11 cellular contexts compared by ENCODE assay signal in the genomic region with DNA sequence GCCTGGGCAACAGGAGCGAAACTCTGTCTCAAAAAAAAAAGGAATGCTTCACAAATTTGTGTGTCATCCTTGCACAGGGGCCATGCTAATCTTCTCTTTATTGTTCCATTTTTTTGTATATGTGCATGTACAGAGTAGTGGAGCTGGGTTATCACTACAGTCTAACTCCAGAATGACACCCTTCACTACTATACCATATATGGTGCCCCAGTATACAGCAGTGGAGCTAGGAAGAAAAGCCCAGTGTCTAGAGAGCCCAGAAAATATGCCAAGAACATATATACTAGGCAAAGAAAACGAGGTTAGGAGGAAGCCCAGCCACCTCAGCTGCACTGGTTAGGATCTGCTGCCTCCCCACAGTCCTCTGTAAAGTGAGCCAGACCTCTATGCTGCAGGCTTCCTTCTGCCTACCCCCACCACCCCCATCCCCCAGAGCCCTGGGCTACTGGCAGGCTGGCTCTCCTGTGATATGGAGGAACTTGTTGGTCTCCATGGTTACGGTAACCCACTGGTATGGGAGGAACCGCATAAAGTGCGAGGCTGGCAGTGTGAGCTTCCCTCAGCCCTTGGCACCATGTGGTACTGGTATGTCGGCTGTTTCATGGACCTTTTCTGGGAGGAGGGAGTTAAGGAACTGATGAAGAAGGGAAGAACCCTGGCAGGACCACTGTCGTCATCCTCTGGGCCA. TPM values are rescaled to one million over a fixed set of nuclear protein-coding genes. Genes with fewer than 3 reads are reported as not detected.
DNase-seq lines count a peak whose midpoint lies in the region; ATAC-seq, FAIRE-seq and TF ChIP-seq lines count a peak whose summit lies in the region.
"Had no signal": no experiment of that assay in that cellular context is flagged by ENCODE, and none has a peak within 500 bp of the region (broad histone marks: within the 10 kb centered on the region; RNA-seq: fewer than 3 reads in every experiment).

No MANE protein-coding gene starts in this region.

- in situ Hi-C loops in HepG2 (cut with HindIII; ENCODE audit: extremely low pct_ligation_motif_present, low pct_unique_long_range_greater_than_20kb): no loop called here

- TF ChIP-seq POLR2A in right lobe of liver (IDR thresholded peaks at IDR 0.05) (no peak), HepG2 (IDR thresholded peaks at IDR 0.05; ENCODE audit: insufficient read depth in 1 of 2, low read depth in 2 of 2, low read length in 2 of 2) (no peak), esophagus muscularis mucosa (IDR thresholded peaks at IDR 0.05; ENCODE audit: low read depth) (no peak)

- no peak for FAIRE-seq in HepG2 (lab: Jason Lieb, UNC)

- peak; percentile 44 to 62 (median 56) for ATAC-seq in right lobe of liver
- no peak for ATAC-seq in HepG2
- peak; percentile 41 for ATAC-seq in activated CD8-positive, alpha-beta T cell treated with anti-CD3 and anti-CD28 coated beads for 36 hours

- CTCF ChIA-PET in HepG2 (lab: Yijun Ruan, JAX; ENCODE audit: low intra/inter-chr PET ratio, low total read pairs): no interaction called here
- CTCF ChIA-PET in activated CD8-positive, alpha-beta T cell treated with anti-CD3 and anti-CD28 coated beads for 36 hours (lab: Charles Lee): interaction anchor here (1.7 to 2.5 kb wide), 4 partner anchors 10 to 63 kb away, joined by 5 to 16 read pairs (median 10); a partner anchor contains a TSS

- 80% methylated on average over 6 of the region's 7 CpGs for WGBS in right lobe of liver (ENCODE audit: insufficient coverage, low coverage, low lambda C conversion rate, missing lambda C conversion rate)
- WGBS in HepG2 (ENCODE audit: low lambda C conversion rate): 97% methylated on average over 6 of the region's 7 CpGs
- WGBS in esophagus muscularis mucosa: 78% methylated on average over 7 of the region's 7 CpGs

- no peaks in the 10 kb centered on the region for H3K9me3 Mint-ChIP-seq in activated CD8-positive, alpha-beta T cell treated with anti-CD3 and anti-CD28 coated beads for 36 hours

- peaks cover 20% of the 10 kb centered on the region for H3K36me3 Mint-ChIP-seq in activated CD8-positive, alpha-beta T cell treated with anti-CD3 and anti-CD28 coated beads for 36 hours (ENCODE audit: low read depth)

- H3K4me3 Mint-ChIP-seq in activated CD8-positive, alpha-beta T cell treated with anti-CD3 and anti-CD28 coated beads for 36 hours: no peak overlapping the region

- H2AFZ ChIP-seq in HepG2 (ENCODE audit: low read length): no peak overlapping the region

- TF ChIP-seq CTCF in right lobe of liver (IDR thresholded peaks at IDR 0.05): no peak
- no peak for TF ChIP-seq CTCF in HepG2 (CRISPR knock-in tag; IDR thresholded peaks at IDR 0.05)
- TF ChIP-seq CTCF in activated CD8-positive, alpha-beta T cell treated with anti-CD3 and anti-CD28 coated beads for 36 hours (IDR thresholded peaks at IDR 0.05): no peak
- no peak for TF ChIP-seq CTCF in esophagus muscularis mucosa (IDR thresholded peaks at IDR 0.05)

- H3K27me3 ChIP-seq in right lobe of liver: no peaks in the 10 kb centered on the region
- no peaks in the 10 kb centered on the region for H3K27me3 ChIP-seq in HepG2 (ENCODE audit: control insufficient read depth in 1 of 2, insufficient read depth in 2 of 2, low read length in 2 of 2)
- H3K27me3 ChIP-seq in esophagus muscularis mucosa: no peaks in the 10 kb centered on the region
- H3K27me3 ChIP-seq: transverse colon had no signal

- H4K20me1 ChIP-seq in HepG2 (ENCODE audit: insufficient read depth, low read length): no peaks in the 10 kb centered on the region

- no TSS peak for BruUV-seq in HepG2 (replicated peaks; lab: Mats Ljungman, UMichigan)

- H3K9ac ChIP-seq in HepG2 (ENCODE audit: insufficient read depth, low read depth, low read length): no peak overlapping the region

- POLR2A ChIA-PET in HepG2 (lab: Yijun Ruan, JAX): no interaction called here
- POLR2A ChIA-PET in activated CD8-positive, alpha-beta T cell treated with anti-CD3 and anti-CD28 coated beads for 36 hours (lab: Charles Lee): interaction anchor here (0.6 to 1.0 kb wide), 3 partner anchors 9 to 488 kb away, joined by 3 to 10 read pairs (median 5); no protein-coding TSS in a partner anchor

- H3K4me1 Mint-ChIP-seq in activated CD8-positive, alpha-beta T cell treated with anti-CD3 and anti-CD28 coated beads for 36 hours (ENCODE audit: low read depth): peaks cover 77% of the 10 kb centered on the region

- intact Hi-C loops in right lobe of liver (cut with DNase I) (no loop called here), HepG2 (cut with micrococcal nuclease; ENCODE audit: unreplicated experiment) (no loop called here), esophagus muscularis mucosa (cut with DNase I) (no loop called here)
- intact Hi-C loops in activated CD8-positive, alpha-beta T cell treated with anti-CD3 and anti-CD28 coated beads for 36 hours (cut with micrococcal nuclease): no loop called here

- H3K27ac ChIP-seq in right lobe of liver (no peak overlapping the region), HepG2 (ENCODE audit: extremely low read length, insufficient read depth, low read length) (no peak overlapping the region), esophagus muscularis mucosa (replicated peaks in 1 of 4) (no peak overlapping the region)

- peaks cover 0 to 9% (median 0%) of the 10 kb centered on the region in 4 donors for H3K4me1 ChIP-seq in right lobe of liver
- H3K4me1 ChIP-seq in HepG2 (ENCODE audit: insufficient read depth, low read length): peaks cover 10% of the 10 kb centered on the region
- peaks cover 28 to 79% (median 48%) of the 10 kb centered on the region in 4 donors for H3K4me1 ChIP-seq in esophagus muscularis mucosa

- H3K27ac Mint-ChIP-seq in activated CD8-positive, alpha-beta T cell treated with anti-CD3 and anti-CD28 coated beads for 36 hours: peak overlapping the region; percentile 48

- TF ChIP-seq EP300 in HepG2 (IDR thresholded peaks at IDR 0.05; ENCODE audit: low read depth in 2 of 2, low read length in 2 of 2): no peak
- TF ChIP-seq EP300 in HepG2 (CRISPR knock-in tag; IDR thresholded peaks at IDR 0.05; ENCODE audit: borderline replicate concordance): no peak
- TF ChIP-seq EP300 in esophagus muscularis mucosa (IDR thresholded peaks at IDR 0.05): no peak

- DNase-seq in right lobe of liver (no peak), HepG2 (ENCODE audit: low spot score) (no peak), iPS-NIHi11 (ENCODE audit: low spot score) (peak; percentile 73), esophagus muscularis mucosa (ENCODE audit: extremely low spot score) (no peak), COLO829 (ENCODE audit: low spot score) (no peak), T1000 (lab: John Stamatoyannopoulos, UW) (no peak), amniotic stem cell (lab: John Stamatoyannopoulos, UW) (no peak)
- no peak for DNase-seq in activated CD8-positive, alpha-beta T cell treated with anti-CD3 and anti-CD28 coated beads for 36 hours
- DNase-seq: DMS153, transverse colon had no signal

- no peaks in the 10 kb centered on the region for H3K27me3 Mint-ChIP-seq in activated CD8-positive, alpha-beta T cell treated with anti-CD3 and anti-CD28 coated beads for 36 hours

- no peak for TF ChIP-seq RAD21 in HepG2 (CRISPR knock-in tag; IDR thresholded peaks at IDR 0.05)

- no peak overlapping the region for H3K4me2 ChIP-seq in HepG2 (ENCODE audit: low read depth, low read length)

- peaks cover 4% of the 10 kb centered on the region for H3K79me2 ChIP-seq in HepG2 (ENCODE audit: insufficient read depth, low read length)

- H3K9me3 ChIP-seq in right lobe of liver: no peaks in the 10 kb centered on the region
- H3K9me3 ChIP-seq in HepG2 (ENCODE audit: low read length): no peaks in the 10 kb centered on the region
- no peaks in the 10 kb centered on the region for H3K9me3 ChIP-seq in esophagus muscularis mucosa
- H3K9me3 ChIP-seq: transverse colon had no signal

- H3K4me3 ChIP-seq in right lobe of liver (no peak overlapping the region), HepG2 (replicated peaks in 1 of 3; ENCODE audit: insufficient read depth in 1 of 3, low read depth in 2 of 3, low read length in 3 of 3) (no peak overlapping the region), esophagus muscularis mucosa (no peak overlapping the region)
- H3K4me3 ChIP-seq: skin epidermis, transverse colon had no signal

- no peaks in the 10 kb centered on the region for H3K36me3 ChIP-seq in right lobe of liver
- peaks cover 2 to 8% of the 10 kb centered on the region in 2 experiments; a peak in 4 of 5 replicates for H3K36me3 ChIP-seq in HepG2 (replicated peaks in 1 of 2; ENCODE audit: control insufficient read depth in 1 of 2, insufficient read depth in 2 of 2, low read length in 2 of 2)
- peaks cover 0 to 10% (median 0%) of the 10 kb centered on the region in 4 donors for H3K36me3 ChIP-seq in esophagus muscularis mucosa
- H3K36me3 ChIP-seq: transverse colon had no signal

RNA-seq across cellular contexts. Expression of a gene that starts 34.3 kb away (rescaled TPM):
- total RNA-seq in right lobe of liver (under 1 TPM in 1 of 6 experiments, not detected in 5; 0.15 TPM), HepG2 (2016; rRNA removed; fragmentation: Illumina TruSeq; extraction: Trizol) (6.9 and 8.5 TPM in 2 replicates), esophagus muscularis mucosa (under 1 TPM in 3 of 4 donors, not detected in 1; 0.40 to 0.45 (median 0.42) TPM)
- 4.0 and 4.8 TPM in 2 replicates for total RNA-seq in HepG2 (2016; cell fraction: cytosol; rRNA removed; fragmentation: Illumina TruSeq; extraction: Trizol; ENCODE audit: low read depth)
- 5.2 and 8.3 TPM in 2 replicates for total RNA-seq in HepG2 (2016; cell fraction: insoluble cytoplasmic fraction; rRNA removed; fragmentation: Illumina TruSeq; extraction: Trizol)
- 9.3 and 10.4 TPM in 2 replicates for total RNA-seq in HepG2 (2016; cell fraction: membrane; rRNA removed; fragmentation: Illumina TruSeq; extraction: Trizol)
- total RNA-seq in HepG2 (2016; cell fraction: nucleus; rRNA removed; fragmentation: Illumina TruSeq; extraction: Trizol): 4.9 and 5.7 TPM in 2 replicates
- 8.3 and 9.1 TPM in 2 replicates for polyA plus RNA-seq in HepG2 (2011; rRNA removed)
- 6.2 and 8.1 TPM in 2 replicates for polyA plus RNA-seq in HepG2 (2011; cell fraction: cytosol; rRNA removed)
- polyA plus RNA-seq in HepG2 (2011; cell fraction: nucleus; rRNA removed): 12.4 and 14.3 TPM in 2 replicates
- polyA plus RNA-seq in HepG2 (2012): 4.5 and 6.4 TPM in 2 replicates
- polyA plus RNA-seq in HepG2 (2016; cell fraction: cytosol; fragmentation: Illumina TruSeq; extraction: Trizol; ENCODE audit: low read depth): 5.0 and 5.5 TPM in 2 replicates
- polyA plus RNA-seq in HepG2 (2016; cell fraction: insoluble cytoplasmic fraction; fragmentation: Illumina TruSeq; extraction: Trizol; ENCODE audit: low read depth): 8.9 and 9.7 TPM in 2 replicates
- 8.9 and 10.1 TPM in 2 replicates for polyA plus RNA-seq in HepG2 (2016; cell fraction: membrane; fragmentation: Illumina TruSeq; extraction: Trizol; ENCODE audit: low read depth)
- polyA plus RNA-seq in HepG2 (2016; cell fraction: nucleus; fragmentation: Illumina TruSeq; extraction: Trizol; ENCODE audit: insufficient read depth, low read depth): 16.2 and 16.9 TPM in 2 replicates
- polyA minus RNA-seq in HepG2 (2011; rRNA and poly(A)+ RNA removed; ENCODE audit: low replicate concordance): 2.5 and 13.8 TPM in 2 replicates
- polyA minus RNA-seq in HepG2 (2011; cell fraction: cytosol; rRNA and poly(A)+ RNA removed): 5.5 and 6.2 TPM in 2 replicates
- polyA minus RNA-seq in HepG2 (2011; cell fraction: nucleus; rRNA and poly(A)+ RNA removed): 3.2 and 3.3 TPM in 2 replicates
- 1 to 10 TPM in 1 of 2 experiments, under 1 TPM in 1; 0.61 to 2.1 TPM for total RNA-seq in activated CD8-positive, alpha-beta T cell treated with anti-CD3 and anti-CD28 coated beads for 36 hours

RNA-seq across cellular contexts. Expression of a gene that starts 43.8 kb away (rescaled TPM):
- total RNA-seq in right lobe of liver (10 to 100 TPM; 10.6 to 14.8 (median 12.2) TPM), HepG2 (2016; rRNA removed; fragmentation: Illumina TruSeq; extraction: Trizol) (13.9 and 17.4 TPM in 2 replicates), esophagus muscularis mucosa (10 to 100 TPM; 21.5 to 38.1 (median 30.6) TPM)
- total RNA-seq in HepG2 (2016; cell fraction: cytosol; rRNA removed; fragmentation: Illumina TruSeq; extraction: Trizol; ENCODE audit: low read depth): 2.8 and 3.2 TPM in 2 replicates
- 13.6 and 14.5 TPM in 2 replicates for total RNA-seq in HepG2 (2016; cell fraction: insoluble cytoplasmic fraction; rRNA removed; fragmentation: Illumina TruSeq; extraction: Trizol)
- total RNA-seq in HepG2 (2016; cell fraction: membrane; rRNA removed; fragmentation: Illumina TruSeq; extraction: Trizol): 10.2 and 10.4 TPM in 2 replicates
- 13.5 and 15.1 TPM in 2 replicates for total RNA-seq in HepG2 (2016; cell fraction: nucleus; rRNA removed; fragmentation: Illumina TruSeq; extraction: Trizol)
- 13.5 and 14.6 TPM in 2 replicates for polyA plus RNA-seq in HepG2 (2011; rRNA removed)
- 9.1 and 10.3 TPM in 2 replicates for polyA plus RNA-seq in HepG2 (2011; cell fraction: cytosol; rRNA removed)
- polyA plus RNA-seq in HepG2 (2011; cell fraction: nucleus; rRNA removed): 16.5 and 18.4 TPM in 2 replicates
- 11.6 and 13.0 TPM in 2 replicates for polyA plus RNA-seq in HepG2 (2012)
- polyA plus RNA-seq in HepG2 (2016; cell fraction: cytosol; fragmentation: Illumina TruSeq; extraction: Trizol; ENCODE audit: low read depth): 1.5 and 1.6 TPM in 2 replicates
- 13.0 and 19.7 TPM in 2 replicates for polyA plus RNA-seq in HepG2 (2016; cell fraction: insoluble cytoplasmic fraction; fragmentation: Illumina TruSeq; extraction: Trizol; ENCODE audit: low read depth)
- 6.2 and 6.3 TPM in 2 replicates for polyA plus RNA-seq in HepG2 (2016; cell fraction: membrane; fragmentation: Illumina TruSeq; extraction: Trizol; ENCODE audit: low read depth)
- 21.4 and 25.0 TPM in 2 replicates for polyA plus RNA-seq in HepG2 (2016; cell fraction: nucleus; fragmentation: Illumina TruSeq; extraction: Trizol; ENCODE audit: insufficient read depth, low read depth)
- polyA minus RNA-seq in HepG2 (2011; rRNA and poly(A)+ RNA removed; ENCODE audit: low replicate concordance): 21.4 and 36.1 TPM in 2 replicates
- polyA minus RNA-seq in HepG2 (2011; cell fraction: cytosol; rRNA and poly(A)+ RNA removed): 15.8 and 17.9 TPM in 2 replicates
- 10.9 and 17.4 TPM in 2 replicates for polyA minus RNA-seq in HepG2 (2011; cell fraction: nucleus; rRNA and poly(A)+ RNA removed)
- 10 to 100 TPM; 23.3 to 24.5 TPM for total RNA-seq in activated CD8-positive, alpha-beta T cell treated with anti-CD3 and anti-CD28 coated beads for 36 hours

RNA-seq across cellular contexts. Expression of a gene that starts 56.1 kb away (rescaled TPM):
- total RNA-seq in right lobe of liver: 1 to 10 TPM; 3.6 to 7.5 (median 4.6) TPM
- total RNA-seq in HepG2 (2016; rRNA removed; fragmentation: Illumina TruSeq; extraction: Trizol): 17.1 and 17.9 TPM in 2 replicates
- total RNA-seq in HepG2 (2016; cell fraction: cytosol; rRNA removed; fragmentation: Illumina TruSeq; extraction: Trizol; ENCODE audit: low read depth): 1.8 and 2.2 TPM in 2 replicates
- 15.4 and 20.1 TPM in 2 replicates for total RNA-seq in HepG2 (2016; cell fraction: insoluble cytoplasmic fraction; rRNA removed; fragmentation: Illumina TruSeq; extraction: Trizol)
- total RNA-seq in HepG2 (2016; cell fraction: membrane; rRNA removed; fragmentation: Illumina TruSeq; extraction: Trizol): 6.7 and 7.0 TPM in 2 replicates
- 15.0 and 17.0 TPM in 2 replicates for total RNA-seq in HepG2 (2016; cell fraction: nucleus; rRNA removed; fragmentation: Illumina TruSeq; extraction: Trizol)
- polyA plus RNA-seq in HepG2 (2011; rRNA removed): 11.1 and 14.3 TPM in 2 replicates
- 9.0 and 9.1 TPM in 2 replicates for polyA plus RNA-seq in HepG2 (2011; cell fraction: cytosol; rRNA removed)
- polyA plus RNA-seq in HepG2 (2011; cell fraction: nucleus; rRNA removed): 34.5 and 44.9 TPM in 2 replicates
- 8.9 TPM in 2 replicates for polyA plus RNA-seq in HepG2 (2012)
- polyA plus RNA-seq in HepG2 (2016; cell fraction: cytosol; fragmentation: Illumina TruSeq; extraction: Trizol; ENCODE audit: low read depth): 2.0 and 2.2 TPM in 2 replicates
- 19.2 and 20.6 TPM in 2 replicates for polyA plus RNA-seq in HepG2 (2016; cell fraction: insoluble cytoplasmic fraction; fragmentation: Illumina TruSeq; extraction: Trizol; ENCODE audit: low read depth)
- polyA plus RNA-seq in HepG2 (2016; cell fraction: membrane; fragmentation: Illumina TruSeq; extraction: Trizol; ENCODE audit: low read depth): 4.0 and 4.3 TPM in 2 replicates
- polyA plus RNA-seq in HepG2 (2016; cell fraction: nucleus; fragmentation: Illumina TruSeq; extraction: Trizol; ENCODE audit: insufficient read depth, low read depth): 43.1 and 48.7 TPM in 2 replicates
- 10.7 and 27.3 TPM in 2 replicates for polyA minus RNA-seq in HepG2 (2011; rRNA and poly(A)+ RNA removed; ENCODE audit: low replicate concordance)
- 3.8 and 4.3 TPM in 2 replicates for polyA minus RNA-seq in HepG2 (2011; cell fraction: cytosol; rRNA and poly(A)+ RNA removed)
- polyA minus RNA-seq in HepG2 (2011; cell fraction: nucleus; rRNA and poly(A)+ RNA removed): 18.0 and 19.6 TPM in 2 replicates
- 10 to 100 TPM; 18.5 to 20.5 TPM for total RNA-seq in activated CD8-positive, alpha-beta T cell treated with anti-CD3 and anti-CD28 coated beads for 36 hours
- 1 to 10 TPM; 3.8 to 8.8 (median 8.0) TPM for total RNA-seq in esophagus muscularis mucosa
